In genomic region chr5:149834246-149834855, GRCh38 we compare ENCODE assay signal across 8 cellular contexts.
A peak's percentile ranks its signal among the peaks of the same experiment; 100 is the strongest.
DNase-seq lines count a peak whose midpoint lies in the region; ATAC-seq, FAIRE-seq and TF ChIP-seq lines count a peak whose summit lies in the region.

No MANE protein-coding gene starts in this region.

- peak; percentile 82 for TF ChIP-seq CTCF in progenitor cell of endocrine pancreas (IDR thresholded peaks at IDR 0.05; ENCODE audit: unreplicated experiment)

- peaks cover 6% of the 10 kb centered on the region for H3K4me1 Mint-ChIP-seq in activated T-helper 2 cell treated with anti-CD3 and anti-CD28 coated beads, Interferon-gamma antibody, Interleukin-2, Interleukin-4, amounts not matched to agents 10 μg/mL and 5 μg/mL and 100 μg/mL, durations not matched to agents 14 hours and 24 hours and 36 hours (ENCODE audit: low read depth)
- H3K4me1 Mint-ChIP-seq in progenitor cell of endocrine pancreas (ENCODE audit: low read depth), result no peaks in the 10 kb centered on the region

- H3K36me3 Mint-ChIP-seq in activated T-helper 2 cell treated with anti-CD3 and anti-CD28 coated beads, Interferon-gamma antibody, Interleukin-2, Interleukin-4, amounts not matched to agents 10 μg/mL and 5 μg/mL and 100 μg/mL, durations not matched to agents 14 hours and 24 hours and 36 hours (ENCODE audit: low read depth), result no peaks in the 10 kb centered on the region
- H3K36me3 Mint-ChIP-seq in progenitor cell of endocrine pancreas (ENCODE audit: insufficient read depth), result no peaks in the 10 kb centered on the region

- no peaks in the 10 kb centered on the region for H3K9me3 Mint-ChIP-seq in activated T-helper 2 cell treated with anti-CD3 and anti-CD28 coated beads, Interferon-gamma antibody, Interleukin-2, Interleukin-4, amounts not matched to agents 10 μg/mL and 5 μg/mL and 100 μg/mL, durations not matched to agents 14 hours and 24 hours and 36 hours
- no peaks in the 10 kb centered on the region for H3K9me3 Mint-ChIP-seq in progenitor cell of endocrine pancreas (ENCODE audit: low read depth)

- H3K4me3 Mint-ChIP-seq in activated T-helper 2 cell treated with anti-CD3 and anti-CD28 coated beads, Interferon-gamma antibody, Interleukin-2, Interleukin-4, amounts not matched to agents 10 μg/mL and 5 μg/mL and 100 μg/mL, durations not matched to agents 14 hours and 24 hours and 36 hours (ENCODE audit: low read depth), result no peak overlapping the region
- H3K4me3 Mint-ChIP-seq in progenitor cell of endocrine pancreas (ENCODE audit: low read depth), result no peak overlapping the region

- DNase-seq in ELR (ENCODE audit: low read depth) (peak; percentile 85), HUDEP-2 (lab: John Stamatoyannopoulos, UW; ENCODE audit: unreplicated experiment in 76 of 76) (peak in 63 of 76 experiments; percentile 1 to 77 (median 47)), RCC 7860 (ENCODE audit: low spot score) (peak; percentile 59), glomerular endothelial cell (ENCODE audit: extremely low read depth, low read depth, low spot score) (peak; percentile 88), progenitor cell of endocrine pancreas (ENCODE audit: low spot score, unreplicated experiment) (peak; percentile 51), occipital lobe (lab: John Stamatoyannopoulos, UW) (no peak)
- peak; percentile 33 for DNase-seq in activated T-helper 2 cell treated with anti-CD3 and anti-CD28 coated beads, Interferon-gamma antibody, Interleukin-2, Interleukin-4, amounts not matched to agents 10 μg/mL and 5 μg/mL and 100 μg/mL, durations not matched to agents 14 hours and 24 hours and 36 hours (ENCODE audit: low spot score)

- FAIRE-seq in RCC 7860 (lab: Jason Lieb, UNC), result peak; percentile 54

- no peak for ATAC-seq in HG03196 (IDR thresholded peaks at IDR 0.05; ENCODE audit: unreplicated experiment)

- no peaks in the 10 kb centered on the region for H3K27me3 Mint-ChIP-seq in activated T-helper 2 cell treated with anti-CD3 and anti-CD28 coated beads, Interferon-gamma antibody, Interleukin-2, Interleukin-4, amounts not matched to agents 10 μg/mL and 5 μg/mL and 100 μg/mL, durations not matched to agents 14 hours and 24 hours and 36 hours (ENCODE audit: low read depth)
- H3K27me3 Mint-ChIP-seq in progenitor cell of endocrine pancreas, result peaks cover 3% of the 10 kb centered on the region

- no peak overlapping the region for H3K27ac Mint-ChIP-seq in activated T-helper 2 cell treated with anti-CD3 and anti-CD28 coated beads, Interferon-gamma antibody, Interleukin-2, Interleukin-4, amounts not matched to agents 10 μg/mL and 5 μg/mL and 100 μg/mL, durations not matched to agents 14 hours and 24 hours and 36 hours
- no peak overlapping the region for H3K27ac Mint-ChIP-seq in progenitor cell of endocrine pancreas

- intact Hi-C loops in activated T-helper 2 cell treated with anti-CD3 and anti-CD28 coated beads, Interferon-gamma antibody, Interleukin-2, Interleukin-4, amounts not matched to agents 10 μg/mL and 5 μg/mL and 100 μg/mL, durations not matched to agents 14 hours and 24 hours and 36 hours (cut with micrococcal nuclease), result loop anchor here (1.0 kb wide), 2 partner anchors 126 to 156 kb away; partner anchors contain the start of gene SLC26A2
